9 cellular contexts compared by ENCODE assay signal in the genomic region with DNA sequence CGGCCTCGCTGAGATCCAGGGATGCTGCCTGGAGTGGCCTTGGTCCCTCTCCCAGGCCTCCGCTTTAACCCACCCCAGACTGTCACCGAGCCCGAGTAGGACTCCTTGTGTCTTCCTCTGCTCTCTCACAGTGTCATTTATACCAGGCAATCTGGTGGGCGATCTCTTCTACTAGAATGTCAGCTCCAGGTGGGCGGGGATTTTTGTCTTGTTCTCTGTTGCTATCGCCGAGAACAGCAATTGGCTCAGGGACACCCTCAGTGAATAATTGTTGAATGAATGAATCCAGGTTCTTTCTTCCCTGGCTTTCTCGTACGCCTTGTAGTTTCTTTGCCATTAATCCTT. TPM values are rescaled to one million over a fixed set of nuclear protein-coding genes. Genes with fewer than 3 reads are reported as not detected.
DNase-seq lines count a peak whose midpoint lies in the region; ATAC-seq and TF ChIP-seq lines count a peak whose summit lies in the region.
"Had no signal": no experiment of that assay in that cellular context is flagged by ENCODE, and none has a peak within 500 bp of the region (broad histone marks: within the 10 kb centered on the region; RNA-seq: fewer than 3 reads in every experiment).

No MANE protein-coding gene starts in this region.

- H3K4me3 ChIP-seq in SK-N-MC (peak overlapping the region; percentile 89), tibial artery (peak overlapping the region; percentile 67 to 68)
- H3K4me3 ChIP-seq in effector memory CD4-positive, alpha-beta T cell (ENCODE audit: insufficient read depth, low read depth, low read length, poor library complexity, severe bottlenecking) = peak overlapping the region; percentile 76

- no peak overlapping the region for H3K27ac ChIP-seq in SK-N-MC
- peak overlapping the region; percentile 94 for H3K27ac ChIP-seq in effector memory CD4-positive, alpha-beta T cell (ENCODE audit: insufficient read depth, low read length, poor library complexity, severe bottlenecking)
- H3K27ac ChIP-seq in tibial artery = peak overlapping the region; percentile 86 to 88

- H3K4me1 ChIP-seq in effector memory CD4-positive, alpha-beta T cell (ENCODE audit: control insufficient read depth, insufficient read depth, low read length, poor library complexity, severe bottlenecking) = peaks cover 16% of the 10 kb centered on the region
- H3K4me1 ChIP-seq in tibial artery = peaks cover 0 to 40% (median 26%) of the 10 kb centered on the region in 4 donors

- no peaks in the 10 kb centered on the region for H3K9me3 ChIP-seq in SK-N-MC (ENCODE audit: low read depth, low read length)
- no peaks in the 10 kb centered on the region for H3K9me3 ChIP-seq in effector memory CD4-positive, alpha-beta T cell (ENCODE audit: control insufficient read depth, low read length)
- no peaks in the 10 kb centered on the region for H3K9me3 ChIP-seq in tibial artery

- H3K27me3 Mint-ChIP-seq in natural killer cell treated with Interleukin-12 subunit alpha and Interleukin-12 subunit beta and Interleukin-15 and Interleukin-18, amount 100 ng/mL, for 72 hours = no peaks in the 10 kb centered on the region

- H3K4me1 Mint-ChIP-seq in natural killer cell treated with Interleukin-12 subunit alpha and Interleukin-12 subunit beta and Interleukin-15 and Interleukin-18, amount 100 ng/mL, for 72 hours (ENCODE audit: low read depth in 2 of 2) = peaks cover 61 to 68% of the 10 kb centered on the region in 2 donors

- H3K27ac Mint-ChIP-seq in natural killer cell treated with Interleukin-12 subunit alpha and Interleukin-12 subunit beta and Interleukin-15 and Interleukin-18, amount 100 ng/mL, for 72 hours = peak overlapping the region; percentile 94 to 96

- peaks cover 10% of the 10 kb centered on the region; the same call in 1 of the 2 replicates for H3K36me3 ChIP-seq in SK-N-MC (ENCODE audit: insufficient read depth, low read length)
- H3K36me3 ChIP-seq in effector memory CD4-positive, alpha-beta T cell (ENCODE audit: control insufficient read depth, insufficient read depth, low read length) = peaks cover 41% of the 10 kb centered on the region
- H3K36me3 ChIP-seq in tibial artery = peaks cover 38 to 47% (median 47%) of the 10 kb centered on the region in 3 donors

- DNase-seq in SK-N-MC (ENCODE audit: low read depth, low spot score) = no peak
- no peak for DNase-seq in effector memory CD4-positive, alpha-beta T cell
- DNase-seq in natural killer cell treated with Interleukin-12 subunit alpha and Interleukin-12 subunit beta and Interleukin-15 and Interleukin-18, amount 100 ng/mL, for 72 hours (ENCODE audit: low spot score) = no peak
- DNase-seq in tibial artery = no peak
- no peak for DNase-seq in NCI-H2081 treated with DMSO at 0.1 percent for 48 hours (lab: John Stamatoyannopoulos, UW)
- no peak for DNase-seq in hippocampal formation (lab: John Stamatoyannopoulos, UW)
- no peak for DNase-seq in SW480 (ENCODE audit: low spot score)

- peak; percentile 3 for ATAC-seq in GM19438 (IDR thresholded peaks at IDR 0.05; ENCODE audit: low read depth, unreplicated experiment)
- no peak for ATAC-seq in natural killer cell treated with Interleukin-12 subunit alpha and Interleukin-12 subunit beta and Interleukin-15 and Interleukin-18, amount 100 ng/mL, for 72 hours

- TF ChIP-seq CTCF in tibial artery (IDR thresholded peaks at IDR 0.05) = no peak

- H3K36me3 Mint-ChIP-seq in natural killer cell treated with Interleukin-12 subunit alpha and Interleukin-12 subunit beta and Interleukin-15 and Interleukin-18, amount 100 ng/mL, for 72 hours = peaks cover 46% of the 10 kb centered on the region

- H3K9ac ChIP-seq in SK-N-MC (ENCODE audit: insufficient read length) = peak overlapping the region; percentile 90

- H3K9me3 Mint-ChIP-seq in natural killer cell treated with Interleukin-12 subunit alpha and Interleukin-12 subunit beta and Interleukin-15 and Interleukin-18, amount 100 ng/mL, for 72 hours = no peaks in the 10 kb centered on the region

- H3K27me3 ChIP-seq in effector memory CD4-positive, alpha-beta T cell (replicated peaks; ENCODE audit: control insufficient read depth, insufficient read depth, low read length, poor library complexity, severe bottlenecking) = no peaks in the 10 kb centered on the region
- H3K27me3 ChIP-seq in tibial artery = no peaks in the 10 kb centered on the region

- peak overlapping the region; percentile 97 for H3K4me3 Mint-ChIP-seq in natural killer cell treated with Interleukin-12 subunit alpha and Interleukin-12 subunit beta and Interleukin-15 and Interleukin-18, amount 100 ng/mL, for 72 hours

- intact Hi-C loops in tibial artery (cut with DNase I; ENCODE audit: low total_unique reads) = no loop called here

RNA-seq across cellular contexts. Expression of a gene that starts 0.6 kb away (rescaled TPM):
- total RNA-seq in natural killer cell treated with Interleukin-12 subunit alpha and Interleukin-12 subunit beta and Interleukin-15 and Interleukin-18, amount 100 ng/mL, for 72 hours = 100 to 1,000 TPM; 108 to 121 TPM

RNA-seq across cellular contexts. Expression of a gene that starts 0.8 kb away (rescaled TPM):
- 10 to 100 TPM; 24.2 to 28.8 TPM for total RNA-seq in natural killer cell treated with Interleukin-12 subunit alpha and Interleukin-12 subunit beta and Interleukin-15 and Interleukin-18, amount 100 ng/mL, for 72 hours

RNA-seq across cellular contexts. Expression of a gene that starts 31.2 kb away (rescaled TPM):
- not detected for total RNA-seq in natural killer cell treated with Interleukin-12 subunit alpha and Interleukin-12 subunit beta and Interleukin-15 and Interleukin-18, amount 100 ng/mL, for 72 hours
- total RNA-seq: T-helper 1 cell treated with Interleukin-12 subunit alpha and Interleukin-12 subunit beta and Interleukin-4 antibody, amounts not matched to agents 30 ng/mL and 1 ng/mL, for 36 hours had no signal

RNA-seq across cellular contexts. Expression of a gene that starts 39.9 kb away (rescaled TPM):
- total RNA-seq in natural killer cell treated with Interleukin-12 subunit alpha and Interleukin-12 subunit beta and Interleukin-15 and Interleukin-18, amount 100 ng/mL, for 72 hours = not detected
- total RNA-seq: T-helper 1 cell treated with Interleukin-12 subunit alpha and Interleukin-12 subunit beta and Interleukin-4 antibody, amounts not matched to agents 30 ng/mL and 1 ng/mL, for 36 hours had no signal
